9 cellular contexts compared by ENCODE assay signal in the genomic region with DNA sequence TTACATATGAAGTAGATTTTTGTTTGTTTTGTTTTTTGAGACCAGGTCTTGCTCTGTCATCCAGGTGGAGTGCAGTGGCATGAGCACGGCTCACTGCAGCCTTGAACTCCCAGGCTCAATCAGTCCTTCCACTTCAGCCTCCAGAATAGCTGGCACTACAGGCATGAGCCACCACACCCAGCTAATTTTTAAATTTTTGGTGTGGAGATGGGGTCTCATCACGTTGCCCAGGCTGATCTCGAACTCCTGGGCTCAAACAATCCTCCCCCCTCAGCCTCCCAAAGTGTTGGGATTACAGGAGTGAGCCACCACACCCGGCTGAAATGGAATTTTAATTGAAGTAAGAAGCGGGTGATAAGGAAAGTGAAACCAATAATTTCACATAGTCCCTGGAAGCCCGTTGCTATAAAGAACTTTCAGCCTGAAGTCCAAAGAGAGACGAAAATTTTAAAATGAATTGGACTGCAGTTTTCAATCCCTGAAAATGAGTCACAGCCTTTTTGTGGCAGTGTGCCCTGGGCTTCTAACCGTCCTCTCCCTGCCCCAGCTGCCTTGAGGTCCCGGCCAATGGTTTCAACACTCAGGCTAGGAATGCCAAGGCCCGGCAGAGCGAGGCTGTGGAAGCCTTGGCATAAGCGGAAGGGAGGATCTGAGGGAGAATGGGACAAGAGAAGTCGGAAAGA. TPM values are rescaled to one million over a fixed set of nuclear protein-coding genes. Genes with fewer than 3 reads are reported as not detected.
A peak's percentile ranks its signal among the peaks of the same experiment; 100 is the strongest.
DNase-seq lines count a peak whose midpoint lies in the region; ATAC-seq and TF ChIP-seq lines count a peak whose summit lies in the region.
"Had no signal": no experiment of that assay in that cellular context is flagged by ENCODE, and none has a peak within 500 bp of the region (broad histone marks: within the 10 kb centered on the region; RNA-seq: fewer than 3 reads in every experiment).

No MANE protein-coding gene starts in this region.

- no peaks in the 10 kb centered on the region for H4K20me1 ChIP-seq in smooth muscle cell (ENCODE audit: low read depth)

- peaks cover 25% of the 10 kb centered on the region for H3K27me3 Mint-ChIP-seq in stimulated activated naive CD8-positive, alpha-beta T cell treated with anti-CD3 and anti-CD28 coated beads, Interleukin-15, amount 100 ng/mL, for 72 hours
- H3K27me3 Mint-ChIP-seq in activated T-cell treated with anti-CD3 and anti-CD28 coated beads, Interleukin-2, amount 50 U/mL, for 24 hours, result peaks cover 12% of the 10 kb centered on the region

- peak; percentile 94 for DNase-seq in GM04504 (ENCODE audit: low read depth)
- peak; percentile 90 to 97 (median 97) for DNase-seq in adrenal gland
- DNase-seq in left ventricle myocardium superior, result peak; percentile 85
- DNase-seq in smooth muscle cell (lab: John Stamatoyannopoulos, UW; ENCODE audit: unreplicated experiment), result no peak
- DNase-seq in stimulated activated naive CD8-positive, alpha-beta T cell treated with anti-CD3 and anti-CD28 coated beads, Interleukin-15, amount 100 ng/mL, for 72 hours, result no peak
- no peak for DNase-seq in NCI-H2196 (lab: John Stamatoyannopoulos, UW; ENCODE audit: unreplicated experiment)
- DNase-seq in NCI-H146 treated with DMSO at 0.1 percent for 48 hours (lab: John Stamatoyannopoulos, UW; ENCODE audit: unreplicated experiment), result no peak
- DNase-seq in activated T-cell treated with anti-CD3 and anti-CD28 coated beads, Interleukin-2, amount 50 U/mL, for 24 hours, result no peak
- DNase-seq: activated naive CD8-positive, alpha-beta T cell treated with anti-CD3 and anti-CD28 coated beads, Interleukin-2, amount 50 U/mL, for 24 hours had no signal

- H3K27ac Mint-ChIP-seq in stimulated activated naive CD8-positive, alpha-beta T cell treated with anti-CD3 and anti-CD28 coated beads, Interleukin-15, amount 100 ng/mL, for 72 hours, result no peak overlapping the region
- no peak overlapping the region for H3K27ac Mint-ChIP-seq in activated T-cell treated with anti-CD3 and anti-CD28 coated beads, Interleukin-2, amount 50 U/mL, for 24 hours
- H3K27ac Mint-ChIP-seq: activated naive CD8-positive, alpha-beta T cell treated with anti-CD3 and anti-CD28 coated beads, Interleukin-2, amount 50 U/mL, for 24 hours had no signal

- H3K9me3 ChIP-seq in adrenal gland (replicated peaks in 1 of 3) (no peaks in the 10 kb centered on the region), smooth muscle cell (replicated peaks; ENCODE audit: low read depth) (no peaks in the 10 kb centered on the region)

- H3K4me3 Mint-ChIP-seq in stimulated activated naive CD8-positive, alpha-beta T cell treated with anti-CD3 and anti-CD28 coated beads, Interleukin-15, amount 100 ng/mL, for 72 hours, result no peak overlapping the region
- no peak overlapping the region for H3K4me3 Mint-ChIP-seq in activated T-cell treated with anti-CD3 and anti-CD28 coated beads, Interleukin-2, amount 50 U/mL, for 24 hours
- H3K4me3 Mint-ChIP-seq: activated naive CD8-positive, alpha-beta T cell treated with anti-CD3 and anti-CD28 coated beads, Interleukin-2, amount 50 U/mL, for 24 hours had no signal

- TF ChIP-seq CTCF in adrenal gland (IDR thresholded peaks at IDR 0.05) (no peak), smooth muscle cell (IDR thresholded peaks at IDR 0.05; ENCODE audit: borderline replicate concordance, insufficient read depth, poor library complexity, severe bottlenecking) (no peak)

- peak overlapping the region; percentile 54 for H3K4me2 ChIP-seq in smooth muscle cell

- no peaks in the 10 kb centered on the region for H3K36me3 Mint-ChIP-seq in activated T-cell treated with anti-CD3 and anti-CD28 coated beads, Interleukin-2, amount 50 U/mL, for 24 hours (ENCODE audit: low read depth)

- H3K4me3 ChIP-seq in adrenal gland, result peak overlapping the region in 1 of 4 donors; percentile 35
- H3K4me3 ChIP-seq in smooth muscle cell, result no peak overlapping the region

- H3K4me1 ChIP-seq in adrenal gland (replicated peaks in 1 of 2), result peaks cover 31 to 36% of the 10 kb centered on the region in 2 donors
- no peaks in the 10 kb centered on the region for H3K4me1 ChIP-seq in smooth muscle cell (ENCODE audit: low read depth)

- H3K79me2 ChIP-seq in smooth muscle cell (ENCODE audit: low read depth), result no peaks in the 10 kb centered on the region

- 18 to 29% (median 26%) methylated on average over 13 of the region's 13 CpGs for WGBS in adrenal gland, 4 donors
- WGBS in smooth muscle cell (ENCODE audit: low lambda C conversion rate), result 64% methylated on average over 13 of the region's 13 CpGs

- intact Hi-C loops in adrenal gland (cut with DNase I), result no loop called here
- intact Hi-C loops in left ventricle myocardium superior (cut with micrococcal nuclease), result no loop called here

- peaks cover 13% of the 10 kb centered on the region for H3K4me1 Mint-ChIP-seq in stimulated activated naive CD8-positive, alpha-beta T cell treated with anti-CD3 and anti-CD28 coated beads, Interleukin-15, amount 100 ng/mL, for 72 hours
- peaks cover 12% of the 10 kb centered on the region for H3K4me1 Mint-ChIP-seq in activated T-cell treated with anti-CD3 and anti-CD28 coated beads, Interleukin-2, amount 50 U/mL, for 24 hours (ENCODE audit: low read depth)

- ATAC-seq in left ventricle myocardium superior, result peak; percentile 85
- no peak for ATAC-seq in stimulated activated naive CD8-positive, alpha-beta T cell treated with anti-CD3 and anti-CD28 coated beads, Interleukin-15, amount 100 ng/mL, for 72 hours

- H3K36me3 ChIP-seq in adrenal gland (replicated peaks in 1 of 2), result no peaks in the 10 kb centered on the region
- H3K36me3 ChIP-seq in smooth muscle cell (ENCODE audit: low read depth), result no peaks in the 10 kb centered on the region

- no peaks in the 10 kb centered on the region for H3K27me3 ChIP-seq in adrenal gland
- peaks cover 6% of the 10 kb centered on the region for H3K27me3 ChIP-seq in smooth muscle cell (ENCODE audit: low read depth)

- no peak overlapping the region for H2AFZ ChIP-seq in smooth muscle cell (ENCODE audit: low read depth)

- peak overlapping the region; percentile 19 to 89 (median 87) for H3K27ac ChIP-seq in adrenal gland
- peak overlapping the region; percentile 17 for H3K27ac ChIP-seq in smooth muscle cell (ENCODE audit: low read depth)

- peak in 1 of 2 donors; percentile 34 for TF ChIP-seq POLR2A in adrenal gland (IDR thresholded peaks at IDR 0.05)

- no peaks in the 10 kb centered on the region for H3K9me3 Mint-ChIP-seq in stimulated activated naive CD8-positive, alpha-beta T cell treated with anti-CD3 and anti-CD28 coated beads, Interleukin-15, amount 100 ng/mL, for 72 hours
- no peaks in the 10 kb centered on the region for H3K9me3 Mint-ChIP-seq in activated T-cell treated with anti-CD3 and anti-CD28 coated beads, Interleukin-2, amount 50 U/mL, for 24 hours
- H3K9me3 Mint-ChIP-seq: activated naive CD8-positive, alpha-beta T cell treated with anti-CD3 and anti-CD28 coated beads, Interleukin-2, amount 50 U/mL, for 24 hours had no signal

- no peaks in the 10 kb centered on the region for H3F3A ChIP-seq in smooth muscle cell (ENCODE audit: low read depth)

- no peak overlapping the region for H3K9ac ChIP-seq in smooth muscle cell (ENCODE audit: low read depth)

RNA-seq across cellular contexts. Expression of a gene that starts 0.8 kb away (rescaled TPM):
- total RNA-seq in adrenal gland (1 to 10 TPM in 5 of 8 donors, under 1 TPM in 2, not detected in 1; 0.87 to 9.2 (median 1.1) TPM), left ventricle myocardium superior (0.79 TPM), smooth muscle cell (not detected in 2 replicates)
- polyA plus RNA-seq in adrenal gland (1 to 10 TPM in 1 of 3 donors, under 1 TPM in 2; 0.30 to 2.8 (median 0.32) TPM), smooth muscle cell (not detected in 2 replicates)

RNA-seq across cellular contexts. Expression of a gene that starts 25.8 kb away (rescaled TPM):
- total RNA-seq in adrenal gland (10 to 100 TPM in 5 of 8 donors, 1 to 10 TPM in 3; 7.3 to 29.8 (median 12.7) TPM), left ventricle myocardium superior (0.32 TPM), smooth muscle cell (0.31 and 2.4 TPM in 2 replicates)
- polyA plus RNA-seq in adrenal gland (10 to 100 TPM in 2 of 3 donors, 1 to 10 TPM in 1; 3.1 to 40.7 (median 11.5) TPM), smooth muscle cell (0.84 and 1.7 TPM in 2 replicates)

RNA-seq across cellular contexts. Expression of a gene that starts 33.0 kb away (rescaled TPM):
- total RNA-seq in adrenal gland, result 10 to 100 TPM; 30.4 to 59.9 (median 45.8) TPM
- 10 to 100 TPM in 1 of 3 donors, 1 to 10 TPM in 2; 2.6 to 65.1 (median 9.7) TPM for polyA plus RNA-seq in adrenal gland
- 21.5 TPM for total RNA-seq in left ventricle myocardium superior
- total RNA-seq in smooth muscle cell, result 69.5 and 85.5 TPM in 2 replicates
- polyA plus RNA-seq in smooth muscle cell, result 62.0 and 75.3 TPM in 2 replicates

RNA-seq across cellular contexts. Expression of a gene that starts 44.7 kb away (rescaled TPM):
- total RNA-seq in adrenal gland (1 to 10 TPM in 1 of 8 donors, under 1 TPM in 5, not detected in 2; 0.35 to 1.8 (median 0.56) TPM), left ventricle myocardium superior (0.84 TPM), smooth muscle cell (8.8 and 9.8 TPM in 2 replicates)
- polyA plus RNA-seq in adrenal gland (1 to 10 TPM in 1 of 3 donors, under 1 TPM in 2; 0.16 to 1.7 (median 0.30) TPM), smooth muscle cell (9.4 and 11.7 TPM in 2 replicates)

Comparison
In these comparisons a context has a peak if more than half of its experiments do, and no peak if none do; other contexts are left out.
1. DNase-seq: peak in GM04504 (single experiment), adrenal gland (7 of 7) and left ventricle myocardium superior (single experiment); none in smooth muscle cell (single experiment), stimulated activated naive CD8-positive, alpha-beta T cell treated with anti-CD3 and anti-CD28 coated beads, Interleukin-15, amount 100 ng/mL, for 72 hours (0 of 2), NCI-H2196 (single experiment), NCI-H146 treated with DMSO at 0.1 percent for 48 hours (single experiment) and activated T-cell treated with anti-CD3 and anti-CD28 coated beads, Interleukin-2, amount 50 U/mL, for 24 hours (single experiment).